ENCODE assay signal across 9 cellular contexts in genomic region chr7:155009570-155010157, GRCh38. TPM values are rescaled to one million over a fixed set of nuclear protein-coding genes. Genes with fewer than 3 reads are reported as not detected.
DNase-seq lines count a peak whose midpoint lies in the region; ATAC-seq and TF ChIP-seq lines count a peak whose summit lies in the region.
"Had no signal": no experiment of that assay in that cellular context is flagged by ENCODE, and none has a peak within 500 bp of the region (broad histone marks: within the 10 kb centered on the region; RNA-seq: fewer than 3 reads in every experiment).

No MANE protein-coding gene starts in this region.

- POLR2A ChIA-PET in MCF 10A (lab: Yijun Ruan, JAX) = interaction anchor here (0.8 kb wide), 1 partner anchor 56 kb away, joined by 3 read pairs; no protein-coding TSS in a partner anchor

- H3K27me3 Mint-ChIP-seq in MCF 10A (ENCODE audit: insufficient read depth, unreplicated experiment) = no peaks in the 10 kb centered on the region

- no peak overlapping the region for H3K27ac ChIP-seq in breast epithelium
- no peak overlapping the region for H3K27ac ChIP-seq in uterus

- BruUV-seq in MCF 10A (replicated peaks; lab: Mats Ljungman, UMichigan) = no TSS peak

- H3K27ac Mint-ChIP-seq in MCF 10A (ENCODE audit: low read depth, unreplicated experiment) = no peak overlapping the region
- H3K27ac Mint-ChIP-seq: nephron had no signal

- peaks cover 7% of the 10 kb centered on the region for H3K36me3 Mint-ChIP-seq in MCF 10A (ENCODE audit: insufficient read depth, unreplicated experiment)

- no peak overlapping the region for H3K4me3 Mint-ChIP-seq in MCF 10A (ENCODE audit: unreplicated experiment)
- H3K4me3 Mint-ChIP-seq: nephron had no signal

- CTCF ChIA-PET in MCF 10A (lab: Yijun Ruan, JAX) = interaction anchor here (0.6 to 1.3 kb wide), 2 partner anchors 9 to 14 kb away, joined by 4 to 5 read pairs; no protein-coding TSS in a partner anchor

- no peaks in the 10 kb centered on the region for H3K4me1 ChIP-seq in breast epithelium
- H3K4me1 ChIP-seq in uterus = peaks cover 0 to 2% of the 10 kb centered on the region in 2 donors

- H3K4me1 Mint-ChIP-seq in MCF 10A (ENCODE audit: insufficient read depth, unreplicated experiment) = no peaks in the 10 kb centered on the region

- H3K4me3 ChIP-seq in breast epithelium (no peak overlapping the region), cardiac fibroblast (replicated peaks in 1 of 2; ENCODE audit: low read depth in 2 of 2, low read length in 2 of 2) (no peak overlapping the region), uterus (no peak overlapping the region)

- DNase-seq in MCF 10A (ENCODE audit: unreplicated experiment) (peak; percentile 21), breast epithelium (ENCODE audit: low spot score in 2 of 2) (no peak), NAMALWA (ENCODE audit: low spot score) (peak; percentile 74), cardiac fibroblast (ENCODE audit: low read depth in 2 of 2) (peak in 1 of 2 donors; percentile 19), uterus (no peak)
- DNase-seq in stimulated activated CD4-positive, alpha-beta T cell treated with anti-CD3 and anti-CD28 coated beads, Interleukin-12 subunit alpha, Interleukin-12 subunit beta, amount 100 ng/mL, for 4 hours = peak; percentile 16

- intact Hi-C loops in MCF 10A (cut with micrococcal nuclease) (loop anchor here (10.0 kb wide), 1 partner anchor 335 kb away; no protein-coding TSS in a partner anchor), breast epithelium (cut with DNase I; ENCODE audit: low total_unique reads) (loop anchor here (10.0 kb wide), 1 partner anchor 1945 kb away; no protein-coding TSS in a partner anchor), uterus (cut with DNase I; ENCODE audit: low total_unique reads) (no loop called here)

- ATAC-seq in GM18520 (IDR thresholded peaks at IDR 0.05; ENCODE audit: unreplicated experiment) = no peak
- no peak for ATAC-seq in HG03039 (IDR thresholded peaks at IDR 0.05; ENCODE audit: unreplicated experiment)

- no peaks in the 10 kb centered on the region for H3K36me3 ChIP-seq in breast epithelium
- H3K36me3 ChIP-seq in uterus = no peaks in the 10 kb centered on the region

- TF ChIP-seq POLR2A in breast epithelium (IDR thresholded peaks at IDR 0.05) (no peak), uterus (IDR thresholded peaks at IDR 0.05) (no peak)

- peak; percentile 16 for TF ChIP-seq CTCF in MCF 10A (IDR thresholded peaks at IDR 0.05; ENCODE audit: unreplicated experiment)
- no peak for TF ChIP-seq CTCF in breast epithelium (IDR thresholded peaks at IDR 0.05)
- peak; percentile 33 for TF ChIP-seq CTCF in cardiac fibroblast (IDR thresholded peaks at IDR 0.05; ENCODE audit: low read depth, low read length)
- no peak for TF ChIP-seq CTCF in uterus (IDR thresholded peaks at IDR 0.05)

- H3K9me3 ChIP-seq in breast epithelium = no peaks in the 10 kb centered on the region
- no peaks in the 10 kb centered on the region for H3K9me3 ChIP-seq in uterus

- no peaks in the 10 kb centered on the region for H3K9me3 Mint-ChIP-seq in MCF 10A (ENCODE audit: unreplicated experiment)
- H3K9me3 Mint-ChIP-seq: nephron had no signal

- H3K27me3 ChIP-seq in breast epithelium (no peaks in the 10 kb centered on the region), uterus (no peaks in the 10 kb centered on the region)

RNA-seq across cellular contexts. Expression of gene PAXIP1, which starts 6.7 kb away (rescaled TPM):
- total RNA-seq in MCF 10A (2022) = 13.2 and 13.7 TPM in 2 replicates
- 10 to 100 TPM; 10.2 to 25.3 (median 14.1) TPM for total RNA-seq in breast epithelium
- total RNA-seq in uterus = 10 to 100 TPM; 11.2 to 22.5 (median 17.3) TPM

Comparison
In these comparisons a context has a peak if more than half of its experiments do, and no peak if none do; other contexts are left out.
1. DNase-seq: peak in MCF 10A (single experiment), NAMALWA (single experiment) and stimulated activated CD4-positive, alpha-beta T cell treated with anti-CD3 and anti-CD28 coated beads, Interleukin-12 subunit alpha, Interleukin-12 subunit beta, amount 100 ng/mL, for 4 hours (single experiment); none in breast epithelium (0 of 2) and uterus (0 of 2).
2. CTCF ChIP-seq: peak in MCF 10A (single experiment) and cardiac fibroblast (single experiment); none in breast epithelium (0 of 3) and uterus (0 of 4).